Comparison of ENCODE assay signal across 1 cellular context in the genomic region with DNA sequence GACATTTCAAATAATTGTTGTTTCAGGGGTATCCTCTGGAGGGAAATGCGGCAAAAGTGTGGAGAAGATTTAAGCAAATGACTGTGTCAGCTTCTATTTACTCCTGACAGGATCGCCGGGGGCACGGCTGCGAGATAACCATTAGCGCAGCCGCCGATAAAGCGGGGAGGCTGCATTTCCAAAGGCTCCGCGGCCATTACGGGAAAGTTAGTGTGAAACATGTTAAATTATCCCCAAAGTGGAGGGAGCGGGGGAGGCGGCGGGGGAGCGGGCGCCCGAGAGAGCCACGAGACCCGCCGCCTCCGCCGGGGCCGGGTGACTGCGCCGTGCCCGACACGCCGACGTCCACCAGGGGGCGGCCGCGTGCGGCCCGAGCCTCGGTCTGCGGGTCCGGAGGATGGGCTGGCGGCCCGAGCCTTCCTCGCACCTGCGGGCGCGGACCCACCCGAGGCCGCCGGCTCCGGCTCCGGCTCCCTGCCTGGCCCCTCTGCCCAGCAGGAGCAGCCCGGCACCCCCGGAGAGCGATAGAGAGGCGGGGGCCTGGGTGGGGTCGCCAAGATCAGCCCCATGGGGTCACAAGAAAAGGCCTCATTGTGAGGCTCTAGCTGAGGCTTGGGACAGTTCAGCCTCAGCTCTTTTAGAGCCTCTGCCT.
TF ChIP-seq lines count a peak whose summit lies in the region.

No MANE protein-coding gene starts in this region.

TF ChIP-seq in HepG2, 621 proteins besides CTCF, POLR2A, EP300 and RAD21 (continued from another document and continues in another):
- TF ChIP-seq KDM5B (CRISPR knock-in tag; IDR thresholded peaks at IDR 0.05; ENCODE audit: borderline replicate concordance) (no peak), ZNF367 (CRISPR knock-in tag; IDR thresholded peaks at IDR 0.05; ENCODE audit: borderline replicate concordance) (no peak), LCORL (IDR thresholded peaks at IDR 0.05) (no peak), LCORL (CRISPR knock-in tag; IDR thresholded peaks at IDR 0.05) (no peak), NFKB2 (CRISPR knock-in tag; IDR thresholded peaks at IDR 0.05; ENCODE audit: borderline replicate concordance) (peak; percentile 55; the same call in 1 of the 2 replicates), ZNF768 (CRISPR knock-in tag; IDR thresholded peaks at IDR 0.05) (0 out of 2 replicates have a peak, but pooled peaks have one; percentile 47), YY1 (IDR thresholded peaks at IDR 0.05; ENCODE audit: insufficient read depth, insufficient replicate concordance, low read depth, low read length) (peak; percentile 73), CBFB (CRISPR knock-in tag; IDR thresholded peaks at IDR 0.05) (no peak), KDM1A (CRISPR knock-in tag; IDR thresholded peaks at IDR 0.05) (peak; percentile 60; the same call in 1 of the 2 replicates), SATB2 (CRISPR knock-in tag; IDR thresholded peaks at IDR 0.05) (no peak), NR2F2 (IDR thresholded peaks at IDR 0.05; ENCODE audit: borderline replicate concordance, low read depth) (no peak), ARNT (IDR thresholded peaks at IDR 0.05) (no peak), GABPB1 (CRISPR knock-in tag; IDR thresholded peaks at IDR 0.05) (no peak), HNRNPLL (IDR thresholded peaks at IDR 0.05; ENCODE audit: low read depth, low read length, poor library complexity, severe bottlenecking) (peak; percentile 49), ETV5 (CRISPR knock-in tag; IDR thresholded peaks at IDR 0.05; ENCODE audit: borderline replicate concordance) (no peak), HDAC6 (IDR thresholded peaks at IDR 0.05; ENCODE audit: low read depth, low read length) (no peak), MIER3 (CRISPR knock-in tag; IDR thresholded peaks at IDR 0.05; ENCODE audit: borderline replicate concordance) (no peak)
- TF ChIP-seq, protein P1, sequence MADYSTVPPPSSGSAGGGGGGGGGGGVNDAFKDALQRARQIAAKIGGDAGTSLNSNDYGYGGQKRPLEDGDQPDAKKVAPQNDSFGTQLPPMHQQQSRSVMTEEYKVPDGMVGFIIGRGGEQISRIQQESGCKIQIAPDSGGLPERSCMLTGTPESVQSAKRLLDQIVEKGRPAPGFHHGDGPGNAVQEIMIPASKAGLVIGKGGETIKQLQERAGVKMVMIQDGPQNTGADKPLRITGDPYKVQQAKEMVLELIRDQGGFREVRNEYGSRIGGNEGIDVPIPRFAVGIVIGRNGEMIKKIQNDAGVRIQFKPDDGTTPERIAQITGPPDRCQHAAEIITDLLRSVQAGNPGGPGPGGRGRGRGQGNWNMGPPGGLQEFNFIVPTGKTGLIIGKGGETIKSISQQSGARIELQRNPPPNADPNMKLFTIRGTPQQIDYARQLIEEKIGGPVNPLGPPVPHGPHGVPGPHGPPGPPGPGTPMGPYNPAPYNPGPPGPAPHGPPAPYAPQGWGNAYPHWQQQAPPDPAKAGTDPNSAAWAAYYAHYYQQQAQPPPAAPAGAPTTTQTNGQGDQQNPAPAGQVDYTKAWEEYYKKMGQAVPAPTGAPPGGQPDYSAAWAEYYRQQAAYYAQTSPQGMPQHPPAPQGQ (CRISPR knock-in tag; IDR thresholded peaks at IDR 0.05; ENCODE audit: borderline replicate concordance): no peak
- TF ChIP-seq, protein P2, sequence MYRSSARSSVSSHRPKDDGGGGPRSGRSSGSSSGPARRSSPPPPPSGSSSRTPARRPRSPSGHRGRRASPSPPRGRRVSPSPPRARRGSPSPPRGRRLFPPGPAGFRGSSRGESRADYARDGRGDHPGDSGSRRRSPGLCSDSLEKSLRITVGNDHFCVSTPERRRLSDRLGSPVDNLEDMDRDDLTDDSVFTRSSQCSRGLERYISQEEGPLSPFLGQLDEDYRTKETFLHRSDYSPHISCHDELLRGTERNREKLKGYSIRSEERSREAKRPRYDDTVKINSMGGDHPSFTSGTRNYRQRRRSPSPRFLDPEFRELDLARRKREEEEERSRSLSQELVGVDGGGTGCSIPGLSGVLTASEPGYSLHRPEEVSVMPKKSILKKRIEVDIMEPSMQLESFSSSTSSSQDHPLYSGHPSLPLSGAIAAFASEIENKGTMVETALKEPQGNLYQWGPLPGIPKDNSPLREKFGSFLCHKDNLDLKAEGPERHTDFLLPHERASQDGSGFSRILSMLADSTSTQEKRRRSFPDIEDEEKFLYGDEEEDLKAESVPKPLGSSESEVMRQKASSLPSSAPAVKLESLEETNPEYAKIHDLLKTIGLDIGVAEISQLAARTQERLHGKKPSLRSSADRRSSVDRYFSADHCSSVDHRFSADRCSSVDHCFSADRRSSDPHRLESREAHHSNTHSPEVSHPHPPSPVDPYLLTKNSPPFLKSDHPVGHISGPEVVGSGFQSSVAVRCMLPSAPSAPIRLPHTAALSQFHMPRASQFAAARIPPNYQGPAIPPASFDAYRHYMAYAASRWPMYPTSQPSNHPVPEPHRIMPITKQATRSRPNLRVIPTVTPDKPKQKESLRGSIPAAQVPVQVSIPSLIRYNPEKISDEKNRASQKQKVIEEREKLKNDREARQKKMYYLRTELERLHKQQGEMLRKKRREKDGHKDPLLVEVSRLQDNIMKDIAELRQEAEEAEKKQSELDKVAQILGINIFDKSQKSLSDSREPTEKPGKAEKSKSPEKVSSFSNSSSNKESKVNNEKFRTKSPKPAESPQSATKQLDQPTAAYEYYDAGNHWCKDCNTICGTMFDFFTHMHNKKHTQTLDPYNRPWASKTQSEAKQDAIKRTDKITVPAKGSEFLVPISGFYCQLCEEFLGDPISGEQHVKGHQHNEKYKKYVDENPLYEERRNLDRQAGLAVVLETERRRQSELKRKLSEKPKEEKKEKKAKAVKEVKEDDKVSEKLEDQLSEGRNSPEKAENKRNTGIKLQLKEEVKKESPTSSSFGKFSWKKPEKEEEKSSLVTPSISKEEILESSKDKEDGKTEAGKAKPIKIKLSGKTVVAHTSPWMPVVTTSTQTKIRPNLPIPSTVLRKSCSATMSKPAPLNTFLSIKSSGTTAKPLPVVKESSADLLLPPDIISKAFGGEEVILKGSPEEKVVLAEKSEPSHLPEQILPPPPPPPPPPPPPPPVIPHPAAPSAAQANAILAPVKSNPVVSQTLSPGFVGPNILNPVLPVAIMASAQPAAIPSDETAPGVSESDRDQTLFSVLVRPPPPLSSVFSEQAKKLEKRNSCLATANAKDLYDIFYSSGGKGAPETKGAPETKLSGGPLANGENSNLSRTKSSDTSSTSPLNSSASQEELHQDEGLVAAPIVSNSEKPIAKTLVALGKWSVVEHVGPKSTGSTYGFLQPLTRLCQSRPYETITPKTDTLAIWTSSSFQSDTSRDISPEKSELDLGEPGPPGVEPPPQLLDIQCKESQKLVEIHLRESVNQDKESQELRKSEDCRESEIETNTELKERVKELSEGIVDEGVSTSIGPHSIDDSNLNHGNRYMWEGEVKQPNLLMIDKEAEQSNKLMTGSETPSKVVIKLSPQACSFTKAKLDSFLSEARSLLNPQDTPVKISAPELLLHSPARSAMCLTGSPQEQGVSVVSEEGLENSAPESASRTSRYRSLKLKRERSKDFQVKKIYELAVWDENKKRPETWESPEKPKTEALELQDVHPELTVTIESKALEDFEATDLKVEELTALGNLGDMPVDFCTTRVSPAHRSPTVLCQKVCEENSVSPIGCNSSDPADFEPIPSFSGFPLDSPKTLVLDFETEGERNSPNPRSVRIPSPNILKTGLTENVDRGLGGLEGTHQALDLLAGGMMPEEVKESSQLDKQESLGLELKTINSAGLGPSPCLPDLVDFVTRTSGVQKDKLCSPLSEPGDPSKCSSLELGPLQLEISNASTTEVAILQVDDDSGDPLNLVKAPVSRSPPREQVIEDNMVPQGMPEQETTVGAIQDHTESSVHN (CRISPR knock-in tag; IDR thresholded peaks at IDR 0.05): no peak
- TF ChIP-seq, protein P3, sequence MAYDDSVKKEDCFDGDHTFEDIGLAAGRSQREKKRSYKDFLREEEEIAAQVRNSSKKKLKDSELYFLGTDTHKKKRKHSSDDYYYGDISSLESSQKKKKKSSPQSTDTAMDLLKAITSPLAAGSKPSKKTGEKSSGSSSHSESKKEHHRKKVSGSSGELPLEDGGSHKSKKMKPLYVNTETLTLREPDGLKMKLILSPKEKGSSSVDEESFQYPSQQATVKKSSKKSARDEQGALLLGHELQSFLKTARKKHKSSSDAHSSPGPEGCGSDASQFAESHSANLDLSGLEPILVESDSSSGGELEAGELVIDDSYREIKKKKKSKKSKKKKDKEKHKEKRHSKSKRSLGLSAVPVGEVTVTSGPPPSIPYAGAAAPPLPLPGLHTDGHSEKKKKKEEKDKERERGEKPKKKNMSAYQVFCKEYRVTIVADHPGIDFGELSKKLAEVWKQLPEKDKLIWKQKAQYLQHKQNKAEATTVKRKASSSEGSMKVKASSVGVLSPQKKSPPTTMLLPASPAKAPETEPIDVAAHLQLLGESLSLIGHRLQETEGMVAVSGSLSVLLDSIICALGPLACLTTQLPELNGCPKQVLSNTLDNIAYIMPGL (CRISPR knock-in tag; IDR thresholded peaks at IDR 0.05; ENCODE audit: borderline replicate concordance in 1 of 2, low read depth in 1 of 2): 0 out of 4 replicates have a peak, but pooled peaks of 1 of the 2 experiments have one; percentile 19
- TF ChIP-seq, protein P4, sequence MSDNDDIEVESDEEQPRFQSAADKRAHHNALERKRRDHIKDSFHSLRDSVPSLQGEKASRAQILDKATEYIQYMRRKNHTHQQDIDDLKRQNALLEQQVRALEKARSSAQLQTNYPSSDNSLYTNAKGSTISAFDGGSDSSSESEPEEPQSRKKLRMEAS (IDR thresholded peaks at IDR 0.05): 0 out of 2 replicates have a peak, but pooled peaks have one; percentile 25
- TF ChIP-seq, protein P5, sequence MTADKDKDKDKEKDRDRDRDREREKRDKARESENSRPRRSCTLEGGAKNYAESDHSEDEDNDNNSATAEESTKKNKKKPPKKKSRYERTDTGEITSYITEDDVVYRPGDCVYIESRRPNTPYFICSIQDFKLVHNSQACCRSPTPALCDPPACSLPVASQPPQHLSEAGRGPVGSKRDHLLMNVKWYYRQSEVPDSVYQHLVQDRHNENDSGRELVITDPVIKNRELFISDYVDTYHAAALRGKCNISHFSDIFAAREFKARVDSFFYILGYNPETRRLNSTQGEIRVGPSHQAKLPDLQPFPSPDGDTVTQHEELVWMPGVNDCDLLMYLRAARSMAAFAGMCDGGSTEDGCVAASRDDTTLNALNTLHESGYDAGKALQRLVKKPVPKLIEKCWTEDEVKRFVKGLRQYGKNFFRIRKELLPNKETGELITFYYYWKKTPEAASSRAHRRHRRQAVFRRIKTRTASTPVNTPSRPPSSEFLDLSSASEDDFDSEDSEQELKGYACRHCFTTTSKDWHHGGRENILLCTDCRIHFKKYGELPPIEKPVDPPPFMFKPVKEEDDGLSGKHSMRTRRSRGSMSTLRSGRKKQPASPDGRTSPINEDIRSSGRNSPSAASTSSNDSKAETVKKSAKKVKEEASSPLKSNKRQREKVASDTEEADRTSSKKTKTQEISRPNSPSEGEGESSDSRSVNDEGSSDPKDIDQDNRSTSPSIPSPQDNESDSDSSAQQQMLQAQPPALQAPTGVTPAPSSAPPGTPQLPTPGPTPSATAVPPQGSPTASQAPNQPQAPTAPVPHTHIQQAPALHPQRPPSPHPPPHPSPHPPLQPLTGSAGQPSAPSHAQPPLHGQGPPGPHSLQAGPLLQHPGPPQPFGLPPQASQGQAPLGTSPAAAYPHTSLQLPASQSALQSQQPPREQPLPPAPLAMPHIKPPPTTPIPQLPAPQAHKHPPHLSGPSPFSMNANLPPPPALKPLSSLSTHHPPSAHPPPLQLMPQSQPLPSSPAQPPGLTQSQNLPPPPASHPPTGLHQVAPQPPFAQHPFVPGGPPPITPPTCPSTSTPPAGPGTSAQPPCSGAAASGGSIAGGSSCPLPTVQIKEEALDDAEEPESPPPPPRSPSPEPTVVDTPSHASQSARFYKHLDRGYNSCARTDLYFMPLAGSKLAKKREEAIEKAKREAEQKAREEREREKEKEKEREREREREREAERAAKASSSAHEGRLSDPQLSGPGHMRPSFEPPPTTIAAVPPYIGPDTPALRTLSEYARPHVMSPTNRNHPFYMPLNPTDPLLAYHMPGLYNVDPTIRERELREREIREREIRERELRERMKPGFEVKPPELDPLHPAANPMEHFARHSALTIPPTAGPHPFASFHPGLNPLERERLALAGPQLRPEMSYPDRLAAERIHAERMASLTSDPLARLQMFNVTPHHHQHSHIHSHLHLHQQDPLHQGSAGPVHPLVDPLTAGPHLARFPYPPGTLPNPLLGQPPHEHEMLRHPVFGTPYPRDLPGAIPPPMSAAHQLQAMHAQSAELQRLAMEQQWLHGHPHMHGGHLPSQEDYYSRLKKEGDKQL (CRISPR knock-in tag; IDR thresholded peaks at IDR 0.05; ENCODE audit: low read depth): no peak
- TF ChIP-seq, protein P6, sequence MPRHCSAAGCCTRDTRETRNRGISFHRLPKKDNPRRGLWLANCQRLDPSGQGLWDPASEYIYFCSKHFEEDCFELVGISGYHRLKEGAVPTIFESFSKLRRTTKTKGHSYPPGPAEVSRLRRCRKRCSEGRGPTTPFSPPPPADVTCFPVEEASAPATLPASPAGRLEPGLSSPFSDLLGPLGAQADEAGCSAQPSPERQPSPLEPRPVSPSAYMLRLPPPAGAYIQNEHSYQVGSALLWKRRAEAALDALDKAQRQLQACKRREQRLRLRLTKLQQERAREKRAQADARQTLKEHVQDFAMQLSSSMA (CRISPR knock-in tag; IDR thresholded peaks at IDR 0.05): no peak
